In the genomic region with DNA sequence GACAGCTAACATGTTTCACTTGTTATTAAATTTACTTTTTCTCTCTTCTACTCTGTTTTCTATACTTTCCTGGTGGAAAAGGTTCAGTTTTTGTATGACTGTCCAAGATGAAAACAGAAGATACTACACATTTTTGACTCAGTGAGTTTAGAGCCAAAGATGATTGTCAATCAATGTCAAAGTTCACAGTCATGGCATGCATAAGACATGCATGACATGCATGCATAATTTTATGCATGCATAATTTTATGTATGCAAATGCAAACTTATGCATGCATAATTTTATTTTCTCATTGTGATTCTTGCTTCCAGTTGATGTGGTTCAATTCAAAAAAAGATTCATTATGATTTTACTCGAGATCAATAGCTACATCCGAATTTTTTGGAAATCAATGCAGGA, we compare ENCODE assay signal across 2 cellular contexts.
A peak's percentile ranks its signal among the peaks of the same experiment; 100 is the strongest.
TF ChIP-seq lines count a peak whose summit lies in the region.

No MANE protein-coding gene starts in this region.

TF ChIP-seq in GM23338, 12 proteins besides CTCF, POLR2A, EP300 and RAD21 (continued from another document and continues in another):
- TF ChIP-seq CREB1 (CRISPR knock-in tag; IDR thresholded peaks at IDR 0.05; ENCODE audit: low read depth) (no peak), STAT1 (IDR thresholded peaks at IDR 0.05; ENCODE audit: unreplicated experiment) (no peak), REST (IDR thresholded peaks at IDR 0.05; ENCODE audit: unreplicated experiment) (no peak), NANOG (IDR thresholded peaks at IDR 0.05; ENCODE audit: borderline replicate concordance) (no peak), JUNB (IDR thresholded peaks at IDR 0.05; ENCODE audit: unreplicated experiment) (no peak), POLR2AphosphoS5 (IDR thresholded peaks at IDR 0.05; ENCODE audit: low read depth) (no peak), EZH2phosphoT487 (IDR thresholded peaks at IDR 0.05; ENCODE audit: unreplicated experiment) (no peak), ZNF331 (CRISPR knock-in tag; IDR thresholded peaks at IDR 0.05; ENCODE audit: low read depth) (no peak)
- TF ChIP-seq, protein P1, sequence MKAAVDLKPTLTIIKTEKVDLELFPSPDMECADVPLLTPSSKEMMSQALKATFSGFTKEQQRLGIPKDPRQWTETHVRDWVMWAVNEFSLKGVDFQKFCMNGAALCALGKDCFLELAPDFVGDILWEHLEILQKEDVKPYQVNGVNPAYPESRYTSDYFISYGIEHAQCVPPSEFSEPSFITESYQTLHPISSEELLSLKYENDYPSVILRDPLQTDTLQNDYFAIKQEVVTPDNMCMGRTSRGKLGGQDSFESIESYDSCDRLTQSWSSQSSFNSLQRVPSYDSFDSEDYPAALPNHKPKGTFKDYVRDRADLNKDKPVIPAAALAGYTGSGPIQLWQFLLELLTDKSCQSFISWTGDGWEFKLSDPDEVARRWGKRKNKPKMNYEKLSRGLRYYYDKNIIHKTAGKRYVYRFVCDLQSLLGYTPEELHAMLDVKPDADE (IDR thresholded peaks at IDR 0.05): no peak
- TF ChIP-seq, protein P2, sequence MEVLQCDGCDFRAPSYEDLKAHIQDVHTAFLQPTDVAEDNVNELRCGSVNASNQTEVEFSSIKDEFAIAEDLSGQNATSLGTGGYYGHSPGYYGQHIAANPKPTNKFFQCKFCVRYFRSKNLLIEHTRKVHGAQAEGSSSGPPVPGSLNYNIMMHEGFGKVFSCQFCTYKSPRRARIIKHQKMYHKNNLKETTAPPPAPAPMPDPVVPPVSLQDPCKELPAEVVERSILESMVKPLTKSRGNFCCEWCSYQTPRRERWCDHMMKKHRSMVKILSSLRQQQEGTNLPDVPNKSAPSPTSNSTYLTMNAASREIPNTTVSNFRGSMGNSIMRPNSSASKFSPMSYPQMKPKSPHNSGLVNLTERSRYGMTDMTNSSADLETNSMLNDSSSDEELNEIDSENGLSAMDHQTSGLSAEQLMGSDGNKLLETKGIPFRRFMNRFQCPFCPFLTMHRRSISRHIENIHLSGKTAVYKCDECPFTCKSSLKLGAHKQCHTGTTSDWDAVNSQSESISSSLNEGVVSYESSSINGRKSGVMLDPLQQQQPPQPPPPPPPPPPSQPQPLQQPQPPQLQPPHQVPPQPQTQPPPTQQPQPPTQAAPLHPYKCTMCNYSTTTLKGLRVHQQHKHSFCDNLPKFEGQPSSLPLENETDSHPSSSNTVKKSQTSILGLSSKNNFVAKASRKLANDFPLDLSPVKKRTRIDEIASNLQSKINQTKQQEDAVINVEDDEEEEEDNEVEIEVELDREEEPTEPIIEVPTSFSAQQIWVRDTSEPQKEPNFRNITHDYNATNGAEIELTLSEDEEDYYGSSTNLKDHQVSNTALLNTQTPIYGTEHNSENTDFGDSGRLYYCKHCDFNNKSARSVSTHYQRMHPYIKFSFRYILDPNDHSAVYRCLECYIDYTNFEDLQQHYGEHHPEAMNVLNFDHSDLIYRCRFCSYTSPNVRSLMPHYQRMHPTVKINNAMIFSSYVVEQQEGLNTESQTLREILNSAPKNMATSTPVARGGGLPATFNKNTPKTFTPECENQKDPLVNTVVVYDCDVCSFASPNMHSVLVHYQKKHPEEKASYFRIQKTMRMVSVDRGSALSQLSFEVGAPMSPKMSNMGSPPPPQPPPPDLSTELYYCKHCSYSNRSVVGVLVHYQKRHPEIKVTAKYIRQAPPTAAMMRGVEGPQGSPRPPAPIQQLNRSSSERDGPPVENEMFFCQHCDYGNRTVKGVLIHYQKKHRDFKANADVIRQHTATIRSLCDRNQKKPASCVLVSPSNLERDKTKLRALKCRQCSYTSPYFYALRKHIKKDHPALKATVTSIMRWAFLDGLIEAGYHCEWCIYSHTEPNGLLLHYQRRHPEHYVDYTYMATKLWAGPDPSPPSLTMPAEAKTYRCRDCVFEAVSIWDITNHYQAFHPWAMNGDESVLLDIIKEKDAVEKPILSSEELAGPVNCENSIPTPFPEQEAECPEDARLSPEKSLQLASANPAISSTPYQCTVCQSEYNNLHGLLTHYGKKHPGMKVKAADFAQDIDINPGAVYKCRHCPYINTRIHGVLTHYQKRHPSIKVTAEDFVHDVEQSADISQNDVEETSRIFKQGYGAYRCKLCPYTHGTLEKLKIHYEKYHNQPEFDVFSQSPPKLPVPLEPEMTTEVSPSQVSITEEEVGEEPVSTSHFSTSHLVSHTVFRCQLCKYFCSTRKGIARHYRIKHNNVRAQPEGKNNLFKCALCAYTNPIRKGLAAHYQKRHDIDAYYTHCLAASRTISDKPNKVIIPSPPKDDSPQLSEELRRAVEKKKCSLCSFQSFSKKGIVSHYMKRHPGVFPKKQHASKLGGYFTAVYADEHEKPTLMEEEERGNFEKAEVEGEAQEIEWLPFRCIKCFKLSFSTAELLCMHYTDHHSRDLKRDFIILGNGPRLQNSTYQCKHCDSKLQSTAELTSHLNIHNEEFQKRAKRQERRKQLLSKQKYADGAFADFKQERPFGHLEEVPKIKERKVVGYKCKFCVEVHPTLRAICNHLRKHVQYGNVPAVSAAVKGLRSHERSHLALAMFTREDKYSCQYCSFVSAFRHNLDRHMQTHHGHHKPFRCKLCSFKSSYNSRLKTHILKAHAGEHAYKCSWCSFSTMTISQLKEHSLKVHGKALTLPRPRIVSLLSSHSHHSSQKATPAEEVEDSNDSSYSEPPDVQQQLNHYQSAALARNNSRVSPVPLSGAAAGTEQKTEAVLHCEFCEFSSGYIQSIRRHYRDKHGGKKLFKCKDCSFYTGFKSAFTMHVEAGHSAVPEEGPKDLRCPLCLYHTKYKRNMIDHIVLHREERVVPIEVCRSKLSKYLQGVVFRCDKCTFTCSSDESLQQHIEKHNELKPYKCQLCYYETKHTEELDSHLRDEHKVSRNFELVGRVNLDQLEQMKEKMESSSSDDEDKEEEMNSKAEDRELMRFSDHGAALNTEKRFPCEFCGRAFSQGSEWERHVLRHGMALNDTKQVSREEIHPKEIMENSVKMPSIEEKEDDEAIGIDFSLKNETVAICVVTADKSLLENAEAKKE (CRISPR knock-in tag; IDR thresholded peaks at IDR 0.05): no peak

TF ChIP-seq in neural cell, 6 proteins besides CTCF, POLR2A, EP300 and RAD21:
- TF ChIP-seq MXI1 (conservative IDR thresholded peaks at IDR 0.05; ENCODE audit: poor library complexity, severe bottlenecking) (no peak), EZH2 (IDR thresholded peaks at IDR 0.05; ENCODE audit: borderline replicate concordance, insufficient read depth, low read length, poor library complexity, severe bottlenecking) (no peak), REST (IDR thresholded peaks at IDR 0.05; ENCODE audit: borderline replicate concordance) (no peak), SMC3 (conservative IDR thresholded peaks at IDR 0.05; ENCODE audit: poor library complexity) (no peak), TAF1 (IDR thresholded peaks at IDR 0.05; ENCODE audit: low read depth) (no peak), POLR2AphosphoS5 (IDR thresholded peaks at IDR 0.05) (peak; percentile 45)
